ENCODE assay signal across 22 cellular contexts in the genomic region with DNA sequence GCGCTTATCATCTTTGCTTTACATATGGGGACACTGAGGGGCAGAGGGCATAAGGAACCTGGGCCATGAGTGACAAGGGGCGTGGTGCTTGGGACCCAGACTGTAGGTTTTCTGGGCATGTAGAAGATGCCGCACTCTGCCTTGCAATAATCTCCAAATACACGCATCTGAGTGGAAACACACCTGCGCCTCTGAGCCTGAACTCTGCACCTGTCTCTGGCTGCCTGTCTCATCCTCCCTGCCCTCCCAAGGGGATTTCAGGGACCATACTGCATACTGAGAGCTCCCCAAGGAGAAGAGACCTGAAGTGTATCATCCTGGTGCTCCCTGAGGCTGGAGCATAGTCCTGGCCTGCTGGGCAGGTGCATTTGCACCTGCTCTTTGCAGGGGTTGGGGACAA. TPM values are rescaled to one million over a fixed set of nuclear protein-coding genes. Genes with fewer than 3 reads are reported as not detected.
DNase-seq lines count a peak whose midpoint lies in the region; ATAC-seq, FAIRE-seq and TF ChIP-seq lines count a peak whose summit lies in the region.
"Had no signal": no experiment of that assay in that cellular context is flagged by ENCODE, and none has a peak within 500 bp of the region (broad histone marks: within the 10 kb centered on the region; RNA-seq: fewer than 3 reads in every experiment).

No MANE protein-coding gene starts in this region.

- DNase-seq in right lobe of liver = peak in 2 of 3 donors; percentile 33 to 36
- DNase-seq in HepG2 (ENCODE audit: low spot score) = no peak
- DNase-seq in activated B cell treated with CpG ODN at 0.5 μM for 24 hours = peak; percentile 16
- no peak for DNase-seq in memory B cell (ENCODE audit: low spot score in 2 of 2)
- no peak for DNase-seq in NCI-H748 (lab: John Stamatoyannopoulos, UW; ENCODE audit: unreplicated experiment)
- DNase-seq in GM19238 (ENCODE audit: insufficient read length, low spot score) = no peak
- no peak for DNase-seq in MG63
- DNase-seq: activated CD4-positive, CD25-positive, alpha-beta regulatory T cell; activated gamma-delta T cell treated with Interleukin-2 at 50 U/mL for 16 hours; C1 segment of cervical spinal cord; effector memory CD4-positive, alpha-beta T cell; HFFc6; NCI-H446 treated with DMSO at 0.1 percent for 48 hours; ovary; stimulated activated CD4-positive, alpha-beta T cell treated with anti-CD3 and anti-CD28 coated beads, Interleukin-12 subunit alpha, Interleukin-12 subunit beta, amount 100 ng/mL, for 4 hours; SW 1271 had no signal

- TF ChIP-seq EP300 in HepG2 (IDR thresholded peaks at IDR 0.05; ENCODE audit: low read depth in 2 of 2, low read length in 2 of 2) (no peak), HepG2 (CRISPR knock-in tag; IDR thresholded peaks at IDR 0.05; ENCODE audit: borderline replicate concordance) (no peak)

- peaks cover 63% of the 10 kb centered on the region for H3K4me1 Mint-ChIP-seq in activated B cell treated with CpG ODN at 0.5 μM for 24 hours
- H3K4me1 Mint-ChIP-seq in memory B cell = peaks cover 28% of the 10 kb centered on the region
- H3K4me1 Mint-ChIP-seq: mesothelial cell of epicardium had no signal

- no peaks in the 10 kb centered on the region for H3K27me3 Mint-ChIP-seq in activated B cell treated with CpG ODN at 0.5 μM for 24 hours
- H3K27me3 Mint-ChIP-seq in memory B cell = no peaks in the 10 kb centered on the region

- POLR2A ChIA-PET in HepG2 (lab: Yijun Ruan, JAX) (no interaction called here), activated B cell treated with CpG ODN at 0.5 μM for 24 hours (lab: Charles Lee) (no interaction called here)

- intact Hi-C loops in right lobe of liver (cut with DNase I) (no loop called here), HepG2 (cut with micrococcal nuclease; ENCODE audit: unreplicated experiment) (no loop called here), activated B cell treated with CpG ODN at 0.5 μM for 24 hours (cut with micrococcal nuclease) (no loop called here)

- ATAC-seq in right lobe of liver = no peak
- no peak for ATAC-seq in HepG2
- no peak for ATAC-seq in activated B cell treated with CpG ODN at 0.5 μM for 24 hours (ENCODE audit: low read depth)
- no peak for ATAC-seq in memory B cell (ENCODE audit: low read depth)
- ATAC-seq: Panc1 had no signal

- 64% methylated on average over 2 of the region's 5 CpGs for WGBS in right lobe of liver (ENCODE audit: insufficient coverage, low coverage, low lambda C conversion rate, missing lambda C conversion rate)
- WGBS in HepG2 (ENCODE audit: low lambda C conversion rate) = 100% methylated on average over 3 of the region's 5 CpGs

- no TSS peak for BruUV-seq in HepG2 (replicated peaks; lab: Mats Ljungman, UMichigan)

- TF ChIP-seq RAD21 in HepG2 (CRISPR knock-in tag; IDR thresholded peaks at IDR 0.05) = no peak

- no peaks in the 10 kb centered on the region for H4K20me1 ChIP-seq in HepG2 (ENCODE audit: insufficient read depth, low read length)

- H3K9me3 Mint-ChIP-seq in activated B cell treated with CpG ODN at 0.5 μM for 24 hours = peaks cover 4% of the 10 kb centered on the region
- H3K9me3 Mint-ChIP-seq in memory B cell = no peaks in the 10 kb centered on the region

- H2AFZ ChIP-seq in HepG2 (ENCODE audit: low read length) = no peak overlapping the region

- H3K36me3 ChIP-seq in right lobe of liver (no peaks in the 10 kb centered on the region), HepG2 (replicated peaks in 1 of 2; ENCODE audit: control insufficient read depth in 1 of 2, insufficient read depth in 2 of 2, low read length in 2 of 2) (no peaks in the 10 kb centered on the region), MG63 (no peaks in the 10 kb centered on the region)
- H3K36me3 ChIP-seq: breast epithelium, ovary had no signal

- H3K79me2 ChIP-seq in HepG2 (ENCODE audit: insufficient read depth, low read length) = no peaks in the 10 kb centered on the region

- TF ChIP-seq POLR2A in right lobe of liver (IDR thresholded peaks at IDR 0.05) (no peak), HepG2 (IDR thresholded peaks at IDR 0.05; ENCODE audit: insufficient read depth in 1 of 2, low read depth in 2 of 2, low read length in 2 of 2) (no peak)

- TF ChIP-seq CTCF in right lobe of liver (IDR thresholded peaks at IDR 0.05) = no peak
- TF ChIP-seq CTCF in HepG2 (CRISPR knock-in tag; IDR thresholded peaks at IDR 0.05) = no peak
- no peak for TF ChIP-seq CTCF in activated B cell treated with CpG ODN at 0.5 μM for 24 hours (IDR thresholded peaks at IDR 0.05)

- no peaks in the 10 kb centered on the region for H3K27me3 ChIP-seq in right lobe of liver
- no peaks in the 10 kb centered on the region for H3K27me3 ChIP-seq in HepG2 (ENCODE audit: control insufficient read depth in 1 of 2, insufficient read depth in 2 of 2, low read length in 2 of 2)
- H3K27me3 ChIP-seq in MG63 = no peaks in the 10 kb centered on the region; the same call in 1 of the 2 replicates
- H3K27me3 ChIP-seq: ovary had no signal

- H3K27ac ChIP-seq in right lobe of liver (no peak overlapping the region), HepG2 (ENCODE audit: extremely low read length, insufficient read depth, low read length) (no peak overlapping the region)
- H3K27ac ChIP-seq: HL-60, ovary had no signal

- CTCF ChIA-PET in HepG2 (lab: Yijun Ruan, JAX; ENCODE audit: low intra/inter-chr PET ratio, low total read pairs) = no interaction called here
- CTCF ChIA-PET in activated B cell treated with CpG ODN at 0.5 μM for 24 hours (lab: Charles Lee) = no interaction called here

- H3K4me2 ChIP-seq in HepG2 (ENCODE audit: low read depth, low read length) = no peak overlapping the region

- H3K27ac Mint-ChIP-seq in activated B cell treated with CpG ODN at 0.5 μM for 24 hours = peak overlapping the region; percentile 84
- H3K27ac Mint-ChIP-seq in memory B cell = peak overlapping the region; percentile 70
- H3K27ac Mint-ChIP-seq: HFFc6, mesothelial cell of epicardium had no signal

- no peak for FAIRE-seq in HepG2 (lab: Jason Lieb, UNC)

- in situ Hi-C loops in HepG2 (cut with HindIII; ENCODE audit: extremely low pct_ligation_motif_present, low pct_unique_long_range_greater_than_20kb) = no loop called here

- H3K4me3 Mint-ChIP-seq in activated B cell treated with CpG ODN at 0.5 μM for 24 hours = peak overlapping the region; percentile 50
- H3K4me3 Mint-ChIP-seq in memory B cell = peak overlapping the region; percentile 3
- H3K4me3 Mint-ChIP-seq: HFFc6, mesothelial cell of epicardium had no signal

- H3K4me3 ChIP-seq in right lobe of liver (no peak overlapping the region), HepG2 (replicated peaks in 1 of 3; ENCODE audit: insufficient read depth in 1 of 3, low read depth in 2 of 3, low read length in 3 of 3) (no peak overlapping the region), MG63 (no peak overlapping the region)
- H3K4me3 ChIP-seq: breast epithelium, ovary had no signal

- H3K36me3 Mint-ChIP-seq in activated B cell treated with CpG ODN at 0.5 μM for 24 hours (ENCODE audit: low read depth) (peaks cover 71% of the 10 kb centered on the region), memory B cell (peaks cover 33% of the 10 kb centered on the region)
- H3K36me3 Mint-ChIP-seq: mesothelial cell of epicardium had no signal

- H3K9me3 ChIP-seq in right lobe of liver = no peaks in the 10 kb centered on the region
- no peaks in the 10 kb centered on the region for H3K9me3 ChIP-seq in HepG2 (ENCODE audit: low read length)
- H3K9me3 ChIP-seq in MG63 = peaks cover 4% of the 10 kb centered on the region
- H3K9me3 ChIP-seq: ovary had no signal

- H3K9ac ChIP-seq in HepG2 (ENCODE audit: insufficient read depth, low read depth, low read length) = no peak overlapping the region

- H3K4me1 ChIP-seq in right lobe of liver = no peaks in the 10 kb centered on the region
- H3K4me1 ChIP-seq in HepG2 (ENCODE audit: insufficient read depth, low read length) = peaks cover 15% of the 10 kb centered on the region
- H3K4me1 ChIP-seq: breast epithelium had no signal

RNA-seq across cellular contexts. Expression of a gene that starts 34.7 kb away (rescaled TPM):
- 10 to 100 TPM; 12.5 to 27.3 (median 18.6) TPM for total RNA-seq in right lobe of liver
- 5.6 and 6.3 TPM in 2 replicates for total RNA-seq in HepG2 (2016; rRNA removed; fragmentation: Illumina TruSeq; extraction: Trizol)
- 1.3 and 1.9 TPM in 2 replicates for total RNA-seq in HepG2 (2016; cell fraction: cytosol; rRNA removed; fragmentation: Illumina TruSeq; extraction: Trizol; ENCODE audit: low read depth)
- total RNA-seq in HepG2 (2016; cell fraction: insoluble cytoplasmic fraction; rRNA removed; fragmentation: Illumina TruSeq; extraction: Trizol) = 5.5 and 6.1 TPM in 2 replicates
- total RNA-seq in HepG2 (2016; cell fraction: membrane; rRNA removed; fragmentation: Illumina TruSeq; extraction: Trizol) = 2.5 and 2.6 TPM in 2 replicates
- total RNA-seq in HepG2 (2016; cell fraction: nucleus; rRNA removed; fragmentation: Illumina TruSeq; extraction: Trizol) = 4.9 and 6.4 TPM in 2 replicates
- polyA plus RNA-seq in HepG2 (2011; rRNA removed) = 16.3 and 16.4 TPM in 2 replicates
- 10.6 and 17.6 TPM in 2 replicates for polyA plus RNA-seq in HepG2 (2011; cell fraction: cytosol; rRNA removed)
- polyA plus RNA-seq in HepG2 (2011; cell fraction: nucleus; rRNA removed) = 20.1 and 27.5 TPM in 2 replicates
- polyA plus RNA-seq in HepG2 (2012) = 11.5 and 12.3 TPM in 2 replicates
- polyA plus RNA-seq in HepG2 (2016; cell fraction: cytosol; fragmentation: Illumina TruSeq; extraction: Trizol; ENCODE audit: low read depth) = 1.6 and 2.0 TPM in 2 replicates
- 10.7 and 11.3 TPM in 2 replicates for polyA plus RNA-seq in HepG2 (2016; cell fraction: insoluble cytoplasmic fraction; fragmentation: Illumina TruSeq; extraction: Trizol; ENCODE audit: low read depth)
- polyA plus RNA-seq in HepG2 (2016; cell fraction: membrane; fragmentation: Illumina TruSeq; extraction: Trizol; ENCODE audit: low read depth) = 2.3 and 2.4 TPM in 2 replicates
- 11.5 and 12.7 TPM in 2 replicates for polyA plus RNA-seq in HepG2 (2016; cell fraction: nucleus; fragmentation: Illumina TruSeq; extraction: Trizol; ENCODE audit: insufficient read depth, low read depth)
- 9.3 and 19.0 TPM in 2 replicates for polyA minus RNA-seq in HepG2 (2011; rRNA and poly(A)+ RNA removed; ENCODE audit: low replicate concordance)
- 10.4 and 11.7 TPM in 2 replicates for polyA minus RNA-seq in HepG2 (2011; cell fraction: cytosol; rRNA and poly(A)+ RNA removed)
- polyA minus RNA-seq in HepG2 (2011; cell fraction: nucleus; rRNA and poly(A)+ RNA removed) = 8.6 and 12.7 TPM in 2 replicates
- total RNA-seq in activated B cell treated with CpG ODN at 0.5 μM for 24 hours = 49.2 and 52.1 TPM in 2 replicates
- 29.3 and 60.9 TPM in 2 replicates for total RNA-seq in MG63 (2014; rRNA removed; shearing (Covaris generic); ENCODE audit: low replicate concordance)

RNA-seq across cellular contexts. Expression of a gene that starts 49.6 kb away (rescaled TPM):
- under 1 TPM; 0.37 to 0.87 (median 0.73) TPM for total RNA-seq in right lobe of liver
- 0.66 and 1.0 TPM in 2 replicates for total RNA-seq in HepG2 (2016; rRNA removed; fragmentation: Illumina TruSeq; extraction: Trizol)
- total RNA-seq in HepG2 (2016; cell fraction: cytosol; rRNA removed; fragmentation: Illumina TruSeq; extraction: Trizol; ENCODE audit: low read depth) = 0.09 and 0.10 TPM in 2 replicates
- total RNA-seq in HepG2 (2016; cell fraction: insoluble cytoplasmic fraction; rRNA removed; fragmentation: Illumina TruSeq; extraction: Trizol) = 0.68 and 1.1 TPM in 2 replicates
- 0.31 and 0.34 TPM in 2 replicates for total RNA-seq in HepG2 (2016; cell fraction: membrane; rRNA removed; fragmentation: Illumina TruSeq; extraction: Trizol)
- total RNA-seq in HepG2 (2016; cell fraction: nucleus; rRNA removed; fragmentation: Illumina TruSeq; extraction: Trizol) = 1.0 and 1.6 TPM in 2 replicates
- 1.3 and 3.1 TPM in 2 replicates for polyA plus RNA-seq in HepG2 (2011; rRNA removed)
- polyA plus RNA-seq in HepG2 (2011; cell fraction: cytosol; rRNA removed) = 2.0 and 2.3 TPM in 2 replicates
- 1.5 and 1.8 TPM in 2 replicates for polyA plus RNA-seq in HepG2 (2011; cell fraction: nucleus; rRNA removed)
- 2.1 and 2.4 TPM in 2 replicates for polyA plus RNA-seq in HepG2 (2012)
- polyA plus RNA-seq in HepG2 (2016; cell fraction: cytosol; fragmentation: Illumina TruSeq; extraction: Trizol; ENCODE audit: low read depth) = 0.08 and 0.09 TPM in 2 replicates
- polyA plus RNA-seq in HepG2 (2016; cell fraction: insoluble cytoplasmic fraction; fragmentation: Illumina TruSeq; extraction: Trizol; ENCODE audit: low read depth) = 0.65 and 0.91 TPM in 2 replicates
- polyA plus RNA-seq in HepG2 (2016; cell fraction: membrane; fragmentation: Illumina TruSeq; extraction: Trizol; ENCODE audit: low read depth) = 0.16 and 0.28 TPM in 2 replicates
- 2.0 and 2.3 TPM in 2 replicates for polyA plus RNA-seq in HepG2 (2016; cell fraction: nucleus; fragmentation: Illumina TruSeq; extraction: Trizol; ENCODE audit: insufficient read depth, low read depth)
- polyA minus RNA-seq in HepG2 (2011; rRNA and poly(A)+ RNA removed; ENCODE audit: low replicate concordance) = 0.09 and 7.8 TPM in 2 replicates
- 2.4 and 2.6 TPM in 2 replicates for polyA minus RNA-seq in HepG2 (2011; cell fraction: cytosol; rRNA and poly(A)+ RNA removed)
- polyA minus RNA-seq in HepG2 (2011; cell fraction: nucleus; rRNA and poly(A)+ RNA removed) = 1.4 and 2.2 TPM in 2 replicates
- 315 and 332 TPM in 2 replicates for total RNA-seq in activated B cell treated with CpG ODN at 0.5 μM for 24 hours
- total RNA-seq in MG63 (2014; rRNA removed; shearing (Covaris generic); ENCODE audit: low replicate concordance) = not detected in 2 replicates
- total RNA-seq: fibroblast of villous mesenchyme, HFFc6, mesothelial cell of epicardium, temporal lobe had no signal

Comparison
In these comparisons a context has a peak if more than half of its experiments do, and no peak if none do; other contexts are left out.
1. DNase-seq: peak in right lobe of liver (2 of 3) and activated B cell treated with CpG ODN at 0.5 μM for 24 hours (single experiment); none in HepG2 (single experiment), memory B cell (0 of 2), NCI-H748 (single experiment), GM19238 (single experiment) and MG63 (single experiment).
2. RNA of a gene that starts 49.6 kb away (total RNA-seq): 315 to 332 TPM in activated B cell treated with CpG ODN at 0.5 μM for 24 hours; 0.09 to 1.6 TPM in HepG2, 0.37 to 0.87 TPM in right lobe of liver and not detected in MG63; every median in the first group is over 100 times any median in the second.